Comparison of ENCODE assay signal across 9 cellular contexts in the genomic region with DNA sequence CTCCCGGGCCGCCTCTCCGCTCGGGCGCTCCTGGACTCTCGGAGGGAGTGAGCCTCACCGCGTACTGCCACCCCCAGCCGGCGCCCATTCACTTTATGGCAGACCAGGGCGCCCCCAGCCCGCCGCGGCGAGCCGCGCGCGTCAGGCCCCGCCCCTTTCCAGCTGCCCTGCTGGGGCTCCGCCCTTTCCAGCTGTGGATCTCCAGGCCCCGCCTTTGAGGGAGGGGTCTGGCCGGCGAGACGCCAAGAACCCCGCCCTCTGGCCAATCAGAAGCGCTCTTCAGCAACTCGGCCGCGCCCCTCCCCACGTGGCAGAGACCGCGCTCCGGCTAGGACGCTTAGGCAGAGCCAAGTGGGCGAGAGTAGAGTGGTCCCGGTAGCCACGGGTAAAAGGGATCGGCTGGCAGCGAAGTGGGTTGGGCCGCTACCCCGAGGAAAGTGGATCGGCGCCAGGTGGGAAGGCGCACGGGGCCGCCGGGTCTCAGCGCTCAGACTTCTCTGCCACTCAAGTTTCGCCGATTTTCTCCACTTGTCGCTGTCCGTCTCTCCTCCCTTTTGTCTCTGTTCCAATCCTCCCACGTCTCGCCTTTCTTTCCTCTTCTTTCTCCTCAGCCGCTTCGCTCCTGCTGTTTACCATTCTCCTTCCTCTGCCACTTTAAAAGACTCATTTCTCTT. TPM values are rescaled to one million over a fixed set of nuclear protein-coding genes. Genes with fewer than 3 reads are reported as not detected.
DNase-seq lines count a peak whose midpoint lies in the region; ATAC-seq, FAIRE-seq and TF ChIP-seq lines count a peak whose summit lies in the region.
"Had no signal": no experiment of that assay in that cellular context is flagged by ENCODE, and none has a peak within 500 bp of the region (broad histone marks: within the 10 kb centered on the region; RNA-seq: fewer than 3 reads in every experiment).

A gene (minus strand): TSS at position 69 of the 674 bp plus-strand sequence. CDS start 9,432 bp downstream, outside the sequence.

- peaks cover 48 to 60% (median 53%) of the 10 kb centered on the region in 3 donors for H3K27me3 Mint-ChIP-seq in CD14-positive monocyte (ENCODE audit: low read depth in 3 of 3)
- peaks cover 63% of the 10 kb centered on the region for H3K27me3 Mint-ChIP-seq in activated naive CD4-positive, alpha-beta T cell treated with anti-CD3 and anti-CD28 coated beads, Interleukin-2, amount 10 ng/mL, durations not matched to agents 7 days and 5 days

- peaks cover 4 to 7% of the 10 kb centered on the region in 2 donors for H3K36me3 Mint-ChIP-seq in CD14-positive monocyte
- H3K36me3 Mint-ChIP-seq in activated naive CD4-positive, alpha-beta T cell treated with anti-CD3 and anti-CD28 coated beads, Interleukin-2, amount 10 ng/mL, durations not matched to agents 7 days and 5 days = peaks cover 6% of the 10 kb centered on the region

- H3K27me3 ChIP-seq in subcutaneous abdominal adipose tissue (ENCODE audit: control insufficient read depth in 5 of 5, insufficient read depth in 4 of 5, low read length in 5 of 5) = peaks cover 0 to 7% (median 2%) of the 10 kb centered on the region in 5 donors

- H3K9ac ChIP-seq in SK-N-MC (ENCODE audit: insufficient read length) (no peak within 1 kb of the TSS), subcutaneous abdominal adipose tissue (ENCODE audit: low read length in 5 of 5) (peak within 1 kb of the TSS in 4 of 5 donors; percentile 21 to 70 (median 56))

- H3K27ac Mint-ChIP-seq in CD14-positive monocyte = peak within 1 kb of the TSS in 3 of 7 donors; percentile 1 to 59 (median 37)
- H3K27ac Mint-ChIP-seq in activated naive CD4-positive, alpha-beta T cell treated with anti-CD3 and anti-CD28 coated beads, Interleukin-2, amount 10 ng/mL, durations not matched to agents 7 days and 5 days = no peak within 1 kb of the TSS

- DNase-seq in CD14-positive monocyte (ENCODE audit: low spot score) (peak; percentile 80), HTR-8/SVneo (ENCODE audit: insufficient read length, low spot score) (peak; percentile 65), SK-N-MC (ENCODE audit: low read depth, low spot score) (no peak), germinal center (ENCODE audit: low spot score) (peak; percentile 97), occipital lobe (lab: John Stamatoyannopoulos, UW) (peak; percentile 47)
- DNase-seq in activated naive CD4-positive, alpha-beta T cell treated with anti-CD3 and anti-CD28 coated beads, Interleukin-2, amount 10 ng/mL, durations not matched to agents 7 days and 5 days = peak; percentile 95

- peak; percentile 33 for ATAC-seq in GM19372 (IDR thresholded peaks at IDR 0.05; ENCODE audit: low read depth, unreplicated experiment)

- no peak for TF ChIP-seq CTCF in CD14-positive monocyte (IDR thresholded peaks at IDR 0.05)

- no peak within 1 kb of the TSS for H3K27ac ChIP-seq in SK-N-MC
- peak within 1 kb of the TSS; percentile 20 for H3K27ac ChIP-seq in subcutaneous abdominal adipose tissue (ENCODE audit: low read depth, low read length)

- intact Hi-C loops in CD14-positive monocyte (cut with micrococcal nuclease) = no loop called here

- H3K36me3 ChIP-seq in SK-N-MC (ENCODE audit: insufficient read depth, low read length) (no peaks in the 10 kb centered on the region), subcutaneous abdominal adipose tissue (ENCODE audit: control insufficient read depth in 5 of 5, insufficient read depth in 5 of 5, low read length in 5 of 5) (no peaks in the 10 kb centered on the region)

- FAIRE-seq in HTR-8/SVneo (lab: Jason Lieb, UNC) = no peak

- no peaks in the 10 kb centered on the region for H3K9me3 ChIP-seq in SK-N-MC (ENCODE audit: low read depth, low read length)
- H3K9me3 ChIP-seq in subcutaneous abdominal adipose tissue (ENCODE audit: control insufficient read depth in 5 of 5, low read length in 5 of 5) = no peaks in the 10 kb centered on the region

- H3K4me1 ChIP-seq in subcutaneous abdominal adipose tissue (ENCODE audit: control insufficient read depth in 5 of 5, insufficient read depth in 5 of 5, low read length in 5 of 5) = peaks cover 5 to 42% (median 31%) of the 10 kb centered on the region in 5 donors

- peaks cover 32% of the 10 kb centered on the region for H3K4me1 Mint-ChIP-seq in CD14-positive monocyte
- peaks cover 37% of the 10 kb centered on the region for H3K4me1 Mint-ChIP-seq in activated naive CD4-positive, alpha-beta T cell treated with anti-CD3 and anti-CD28 coated beads, Interleukin-2, amount 10 ng/mL, durations not matched to agents 7 days and 5 days

- H3K4me3 ChIP-seq in SK-N-MC (peak within 1 kb of the TSS; percentile 75), subcutaneous abdominal adipose tissue (ENCODE audit: low read depth in 1 of 5, low read length in 5 of 5) (peak within 1 kb of the TSS; percentile 67 to 91 (median 71))

- peak within 1 kb of the TSS; percentile 78 to 98 for H3K4me3 Mint-ChIP-seq in CD14-positive monocyte
- peak within 1 kb of the TSS; percentile 74 for H3K4me3 Mint-ChIP-seq in activated naive CD4-positive, alpha-beta T cell treated with anti-CD3 and anti-CD28 coated beads, Interleukin-2, amount 10 ng/mL, durations not matched to agents 7 days and 5 days

- CTCF ChIA-PET in activated naive CD4-positive, alpha-beta T cell treated with anti-CD3 and anti-CD28 coated beads, Interleukin-2, amount 10 ng/mL, durations not matched to agents 7 days and 5 days (lab: Charles Lee) = interaction anchor here (0.6 to 17.6 kb wide), 3 partner anchors 9 to 152 kb away, joined by 3 to 693 read pairs (median 9); no protein-coding TSS in a partner anchor

- peaks cover 0 to 16% (median 12%) of the 10 kb centered on the region in 7 donors for H3K9me3 Mint-ChIP-seq in CD14-positive monocyte
- H3K9me3 Mint-ChIP-seq in activated naive CD4-positive, alpha-beta T cell treated with anti-CD3 and anti-CD28 coated beads, Interleukin-2, amount 10 ng/mL, durations not matched to agents 7 days and 5 days = no peaks in the 10 kb centered on the region

RNA-seq across cellular contexts. Expression of the gene that starts here (rescaled TPM):
- polyA plus RNA-seq in CD14-positive monocyte = not detected
- total RNA-seq in occipital lobe = not detected
- total RNA-seq: T-helper 1 cell treated with Interleukin-12 subunit alpha and Interleukin-12 subunit beta and Interleukin-4 antibody, amounts not matched to agents 30 ng/mL and 1 ng/mL, for 36 hours had no signal

Comparison
In these comparisons a context has a peak if more than half of its experiments do, and no peak if none do; other contexts are left out.
1. Peak in DNase-seq in CD14-positive monocyte; RNA of the gene not detected or under 1 TPM.
2. Peak in DNase-seq in occipital lobe; RNA of the gene not detected or under 1 TPM.